9 cellular contexts compared by ENCODE assay signal in genomic region chr9:89154651-89155336, GRCh38. TPM values are rescaled to one million over a fixed set of nuclear protein-coding genes. Genes with fewer than 3 reads are reported as not detected.
DNase-seq lines count a peak whose midpoint lies in the region; ATAC-seq and TF ChIP-seq lines count a peak whose summit lies in the region.
"Had no signal": no experiment of that assay in that cellular context is flagged by ENCODE, and none has a peak within 500 bp of the region (broad histone marks: within the 10 kb centered on the region; RNA-seq: fewer than 3 reads in every experiment).

No MANE protein-coding gene starts in this region.

- no peak overlapping the region for H3K27ac ChIP-seq in spleen

- no peak for TF ChIP-seq POLR2A in spleen (IDR thresholded peaks at IDR 0.05)

- DNase-seq in 8988T, result peak; percentile 30
- peak; percentile 79 for DNase-seq in GM03348 (ENCODE audit: low spot score)
- peak; percentile 53 for DNase-seq in SW480 (ENCODE audit: low spot score)
- DNase-seq in fibroblast of the aortic adventitia (ENCODE audit: low read depth), result peak; percentile 95
- DNase-seq in Right ventricle myocardium superior, result no peak
- DNase-seq in NCI-H510A treated with DMSO at 0.1 percent for 48 hours (lab: John Stamatoyannopoulos, UW), result no peak
- DNase-seq in spleen, result no peak
- DNase-seq: NCI-H2227 treated with DMSO at 0.1 percent for 48 hours had no signal

- ATAC-seq in HG03565 (IDR thresholded peaks at IDR 0.05; ENCODE audit: unreplicated experiment) (no peak), Right ventricle myocardium superior (ENCODE audit: poor library complexity) (no peak)

- no peaks in the 10 kb centered on the region for H3K36me3 ChIP-seq in spleen

- intact Hi-C loops in Right ventricle myocardium superior (cut with DNase I) (no loop called here), spleen (cut with DNase I; ENCODE audit: low total_unique reads) (no loop called here)

- peaks cover 0 to 6% (median 0%) of the 10 kb centered on the region in 6 donors for H3K4me1 ChIP-seq in spleen

- WGBS in spleen, 5 donors, result 55 to 58% (median 57%) methylated on average over 14 of the region's 14 CpGs

- TF ChIP-seq CTCF in fibroblast of the aortic adventitia (IDR thresholded peaks at IDR 0.05; ENCODE audit: insufficient read depth, low read length) (no peak), spleen (IDR thresholded peaks at IDR 0.05 in 8 of 11, conservative IDR thresholded peaks at IDR 0.05 in 3 of 11) (no peak)

- H3K4me3 ChIP-seq in fibroblast of the aortic adventitia (ENCODE audit: low read depth, low read length), result peak overlapping the region; percentile 7
- H3K4me3 ChIP-seq in spleen, result no peak overlapping the region

- H3K27me3 ChIP-seq in spleen (replicated peaks in 1 of 7), result peaks cover 0 to 12% (median 0%) of the 10 kb centered on the region in 7 donors

- H3K9me3 ChIP-seq in spleen, result peaks cover 0 to 3% (median 0%) of the 10 kb centered on the region in 8 donors

RNA-seq across cellular contexts. Expression of gene SHC3, which starts 23.8 kb away (rescaled TPM):
- total RNA-seq in fibroblast of the aortic adventitia (ENCODE audit: low replicate concordance) (26.5 and 28.0 TPM in 2 replicates), Right ventricle myocardium superior (0.35 TPM), spleen (under 1 TPM in 6 of 7 donors, not detected in 1; 0.05 to 0.70 (median 0.09) TPM)
- under 1 TPM; 0.03 to 0.06 (median 0.04) TPM for polyA plus RNA-seq in spleen

Comparison
In these comparisons a context has a peak if more than half of its experiments do, and no peak if none do; other contexts are left out.
1. DNase-seq: peak in 8988T (single experiment), GM03348 (single experiment), SW480 (single experiment) and fibroblast of the aortic adventitia (single experiment); none in Right ventricle myocardium superior (single experiment), NCI-H510A treated with DMSO at 0.1 percent for 48 hours (single experiment) and spleen (single experiment).
2. RNA of gene SHC3, which starts 23.8 kb away (total RNA-seq): 26.5 to 28.0 TPM in fibroblast of the aortic adventitia; 0.35 TPM in Right ventricle myocardium superior (single experiment) and 0.05 to 0.70 TPM in spleen; every median in the first group is over 10 times any median in the second.